ENCODE assay signal across 1 cellular context in the genomic region with DNA sequence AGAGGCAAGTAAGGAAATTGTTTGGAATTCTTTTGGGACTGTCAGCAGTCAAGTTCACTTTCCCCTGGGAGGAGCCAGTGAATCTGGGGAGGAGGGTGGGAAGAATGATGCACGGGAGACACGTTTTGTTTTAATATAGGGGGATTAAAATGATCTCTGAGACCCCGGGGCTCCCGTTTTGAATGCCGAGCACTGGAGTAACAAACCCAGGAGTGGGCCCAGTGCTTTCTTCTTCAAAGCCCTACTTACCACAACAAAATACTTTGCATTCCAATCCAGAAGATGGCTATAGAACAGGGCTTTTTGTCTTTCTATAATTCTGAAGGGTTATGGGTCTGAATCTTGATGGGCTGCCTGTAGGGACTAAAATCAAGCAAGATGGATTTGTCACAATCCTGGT.
TF ChIP-seq lines count a peak whose summit lies in the region.

No MANE protein-coding gene starts in this region.

TF ChIP-seq in GM23338, 12 proteins besides CTCF, POLR2A, EP300 and RAD21:
- TF ChIP-seq JUNB (IDR thresholded peaks at IDR 0.05; ENCODE audit: unreplicated experiment) = no peak
- no peak for TF ChIP-seq STAT1 (IDR thresholded peaks at IDR 0.05; ENCODE audit: unreplicated experiment)
- no peak for TF ChIP-seq CREB1 (CRISPR knock-in tag; IDR thresholded peaks at IDR 0.05; ENCODE audit: low read depth)
- no peak for TF ChIP-seq ZNF114 (CRISPR knock-in tag; IDR thresholded peaks at IDR 0.05)
- no peak for TF ChIP-seq ZNF462 (CRISPR knock-in tag; IDR thresholded peaks at IDR 0.05)
- no peak for TF ChIP-seq ZNF331 (CRISPR knock-in tag; IDR thresholded peaks at IDR 0.05; ENCODE audit: low read depth)
- no peak for TF ChIP-seq POLR2AphosphoS5 (IDR thresholded peaks at IDR 0.05; ENCODE audit: low read depth)
- TF ChIP-seq, protein P1, sequence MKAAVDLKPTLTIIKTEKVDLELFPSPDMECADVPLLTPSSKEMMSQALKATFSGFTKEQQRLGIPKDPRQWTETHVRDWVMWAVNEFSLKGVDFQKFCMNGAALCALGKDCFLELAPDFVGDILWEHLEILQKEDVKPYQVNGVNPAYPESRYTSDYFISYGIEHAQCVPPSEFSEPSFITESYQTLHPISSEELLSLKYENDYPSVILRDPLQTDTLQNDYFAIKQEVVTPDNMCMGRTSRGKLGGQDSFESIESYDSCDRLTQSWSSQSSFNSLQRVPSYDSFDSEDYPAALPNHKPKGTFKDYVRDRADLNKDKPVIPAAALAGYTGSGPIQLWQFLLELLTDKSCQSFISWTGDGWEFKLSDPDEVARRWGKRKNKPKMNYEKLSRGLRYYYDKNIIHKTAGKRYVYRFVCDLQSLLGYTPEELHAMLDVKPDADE (IDR thresholded peaks at IDR 0.05) = no peak
- no peak for TF ChIP-seq NANOG (IDR thresholded peaks at IDR 0.05; ENCODE audit: borderline replicate concordance)
- TF ChIP-seq EZH2phosphoT487 (IDR thresholded peaks at IDR 0.05; ENCODE audit: unreplicated experiment) = no peak
- no peak for TF ChIP-seq REST (IDR thresholded peaks at IDR 0.05; ENCODE audit: unreplicated experiment)
- TF ChIP-seq EZH2 (IDR thresholded peaks at IDR 0.05; ENCODE audit: low read depth, unreplicated experiment) = no peak
